1 cellular context compared by ENCODE assay signal in genomic region chr14:73753887-73754880, GRCh38.
TF ChIP-seq lines count a peak whose summit lies in the region.

No MANE protein-coding gene starts in this region.

TF ChIP-seq in GM23338, 12 proteins besides CTCF, POLR2A, EP300 and RAD21 (continued from another document):
- TF ChIP-seq ZNF462 (CRISPR knock-in tag; IDR thresholded peaks at IDR 0.05) (no peak), EZH2phosphoT487 (IDR thresholded peaks at IDR 0.05; ENCODE audit: unreplicated experiment) (no peak), POLR2AphosphoS5 (IDR thresholded peaks at IDR 0.05; ENCODE audit: low read depth) (no peak), ZNF331 (CRISPR knock-in tag; IDR thresholded peaks at IDR 0.05; ENCODE audit: low read depth) (no peak), REST (IDR thresholded peaks at IDR 0.05; ENCODE audit: unreplicated experiment) (no peak)
TF ChIP-seq in GM23338: peak in this region for 0.
